In the genomic region with DNA sequence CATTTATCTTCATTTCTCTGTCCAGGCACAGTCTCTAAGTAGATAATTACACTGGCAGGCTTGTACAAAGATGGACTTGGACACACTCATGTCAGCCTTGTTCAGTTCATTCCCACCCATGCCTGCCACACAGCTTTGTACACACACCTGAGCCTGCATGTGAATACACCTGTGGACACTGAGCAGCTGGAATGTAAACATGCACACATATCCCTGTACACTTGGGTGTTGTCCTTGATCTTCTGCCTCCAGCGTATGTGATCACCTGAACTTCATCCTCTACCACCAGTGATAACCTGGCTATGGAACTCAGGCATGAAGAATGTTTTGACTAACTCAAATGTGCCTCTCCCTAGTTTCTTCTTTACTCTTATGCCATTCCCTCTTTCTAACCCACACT, we compare ENCODE assay signal across 31 cellular contexts.
"Had no signal": no experiment of that assay in that cellular context is flagged by ENCODE, and none has a peak within 500 bp of the region (broad histone marks: within the 10 kb centered on the region; RNA-seq: fewer than 3 reads in every experiment).

No MANE protein-coding gene starts in this region.

- H3K4me1 ChIP-seq: ascending aorta had no signal

- DNase-seq: activated B cell treated with CpG ODN at 0.5 μM for 24 hours; activated CD4-positive, alpha-beta memory T cell treated with anti-CD3 and anti-CD28 coated beads for 36 hours; activated CD4-positive, alpha-beta T cell treated with anti-CD3 and anti-CD28 coated beads for 4 hours; activated CD4-positive, alpha-beta T cell treated with anti-CD3 and anti-CD28 coated beads, Interleukin-2, amount 10 ng/mL, durations not matched to agents 24 days and 14 days; activated CD4-positive, alpha-beta T cell treated with anti-CD3 and anti-CD28 coated beads, Interleukin-2, amount 50 U/mL, for 1 hour; activated CD4-positive, alpha-beta T cell treated with anti-CD3 and anti-CD28 coated beads, Interleukin-2, amount 50 U/mL, for 4 hours; activated CD4-positive, CD25-positive, alpha-beta regulatory T cell treated with anti-CD3 and anti-CD28 coated beads, Interleukin-2, amount 50 U/mL, for 72 hours; activated CD8-positive, alpha-beta memory T cell treated with anti-CD3 and anti-CD28 coated beads, Interleukin-2, amount 50 U/mL, for 4 hours; activated CD8-positive, alpha-beta T cell treated with anti-CD3 and anti-CD28 coated beads for 36 hours; activated effector memory CD4-positive, alpha-beta T cell treated with anti-CD3 and anti-CD28 coated beads, Interleukin-2, amount 50 U/mL, for 16 hours; activated gamma-delta T cell treated with Interleukin-2 at 50 U/mL for 16 hours; activated naive CD4-positive, alpha-beta T cell; activated naive CD4-positive, alpha-beta T cell treated with anti-CD3 and anti-CD28 coated beads for 36 hours; activated naive CD4-positive, alpha-beta T cell treated with anti-CD3 and anti-CD28 coated beads, Interleukin-2, amount 50 U/mL, for 16 hours; activated naive CD8-positive, alpha-beta T cell treated with anti-CD3 and anti-CD28 coated beads for 36 hours; activated T-cell treated with anti-CD3 and anti-CD28 coated beads for 4 hours; activated T-cell treated with anti-CD3 and anti-CD28 coated beads, Interleukin-2, amount 50 U/mL, for 1 hour; activated T-cell treated with anti-CD3 and anti-CD28 coated beads, Interleukin-2, amount 50 U/mL, for 4 hours; activated T-cell treated with anti-CD3 and anti-CD28 coated beads, Interleukin-2, amount 50 U/mL, for 72 hours; amygdala; anterior cingulate cortex; caudate nucleus; cerebellar nuclear complex; T-helper 1 cell; T-helper 2 cell; T-helper 9 cell had no signal

- H3K4me3 ChIP-seq: ascending aorta, cardiac muscle cell had no signal

- H3K9me3 ChIP-seq: ascending aorta had no signal

- H3K27ac ChIP-seq: ascending aorta, cardiac muscle cell, VCaP had no signal

- H3K27me3 ChIP-seq: ascending aorta, cardiac muscle cell had no signal

- H3K36me3 ChIP-seq: ascending aorta, cardiac muscle cell had no signal

- FAIRE-seq: bronchial epithelial cell, TTC549 had no signal
